Comparison of ENCODE assay signal across 5 cellular contexts in the genomic region with DNA sequence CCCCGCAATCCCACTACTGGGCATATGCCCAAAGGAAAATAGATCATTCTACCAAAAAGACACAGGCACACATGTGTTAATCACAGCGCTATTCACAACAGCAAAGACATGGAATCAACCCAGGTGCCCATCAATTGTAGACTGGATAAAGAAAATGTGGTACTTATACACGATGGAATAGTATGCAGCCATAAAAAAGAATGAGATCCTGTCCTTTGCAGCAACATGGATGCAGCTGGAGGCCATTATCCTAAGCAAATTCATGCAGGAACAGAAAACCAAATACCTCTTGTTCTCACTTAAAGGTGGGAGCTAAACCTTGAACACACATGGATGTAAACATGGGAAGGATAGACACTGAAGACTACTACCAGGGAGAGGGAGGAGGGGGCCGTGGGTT. TPM values are rescaled to one million over a fixed set of nuclear protein-coding genes. Genes with fewer than 3 reads are reported as not detected.
DNase-seq lines count a peak whose midpoint lies in the region; ATAC-seq, FAIRE-seq and TF ChIP-seq lines count a peak whose summit lies in the region.
"Not testable (repeated sequence)": the region's sequence is repeated elsewhere in the genome, so short reads cannot be mapped to it uniquely, and the experiment has no call there.

No MANE protein-coding gene starts in this region.

- CTCF ChIA-PET in HEK293 (lab: Yijun Ruan, JAX); K562 (lab: Yijun Ruan, JAX; ENCODE audit: low intra/inter-chr PET ratio): not testable (repeated sequence)

- H3K79me2 ChIP-seq in K562 (ENCODE audit: control insufficient read depth, insufficient read depth, low read length), result not testable (repeated sequence)

- not testable (repeated sequence) for TF ChIP-seq POLR2A in K562 (conservative IDR thresholded peaks at IDR 0.05)

- H3K27me3 ChIP-seq in BLaER1 treated with 17β-estradiol and CSF1 and Interleukin-3, amounts not matched to agents 10 nM and 100 nM, result not testable (repeated sequence)
- H3K27me3 ChIP-seq in K562 (ENCODE audit: control insufficient read depth in 2 of 2, insufficient read depth in 2 of 2, low read length in 2 of 2), result peaks cover 40 to 68% of the 10 kb centered on the region in 2 experiments

- not testable (repeated sequence) for FAIRE-seq in K562 (lab: Jason Lieb, UNC)

- H4K20me1 ChIP-seq in BLaER1 treated with 17β-estradiol and CSF1 and Interleukin-3, amounts not matched to agents 10 nM and 100 nM; K562 (replicated peaks; ENCODE audit: control insufficient read depth, insufficient read depth, low read length): not testable (repeated sequence)

- H3K4me3 ChIP-seq in BLaER1 treated with 17β-estradiol and CSF1 and Interleukin-3, amounts not matched to agents 10 nM and 100 nM; HEK293 (ENCODE audit: low read depth, low read length); K562: not testable (repeated sequence)

- H3K36me3 Mint-ChIP-seq in CD14-positive monocyte, result not testable (repeated sequence)

- TF ChIP-seq CTCF in CD14-positive monocyte (IDR thresholded peaks at IDR 0.05); HEK293 (tag by site-specific recombination; IDR thresholded peaks at IDR 0.05); K562 (IDR thresholded peaks at IDR 0.05 in 2 of 3, conservative IDR thresholded peaks at IDR 0.05 in 1 of 3; ENCODE audit: insufficient read depth in 2 of 3, low read depth in 1 of 3, low read length in 3 of 3): not testable (repeated sequence)

- H3K27ac ChIP-seq in BLaER1 treated with 17β-estradiol and CSF1 and Interleukin-3, amounts not matched to agents 10 nM and 100 nM, result peak overlapping the region in 10 of 11 experiments; percentile 67 to 83 (median 77); a peak in 17 of 22 replicates
- not testable (repeated sequence) for H3K27ac ChIP-seq in HEK293 (ENCODE audit: extremely low read depth, low read depth, low read length); K562 (ENCODE audit: extremely low read depth, low read depth, low read length)

- H3K36me3 ChIP-seq in BLaER1 treated with 17β-estradiol and CSF1 and Interleukin-3, amounts not matched to agents 10 nM and 100 nM; HEK293 (ENCODE audit: control insufficient read depth in 2 of 2, insufficient read depth in 1 of 2, low read length in 2 of 2); K562 (ENCODE audit: control insufficient read depth, insufficient read depth, low read length): not testable (repeated sequence)

- 0% methylated on average over 4 of the region's 4 CpGs for WGBS in K562 (ENCODE audit: insufficient coverage, low coverage, missing lambda C conversion rate)

- POLR2A ChIA-PET in HEK293 (lab: Yijun Ruan, JAX), result not testable (repeated sequence)
- POLR2A ChIA-PET in K562 (lab: Yijun Ruan, JAX), result interaction anchor here (1.0 kb wide), 1 partner anchor 12 kb away, joined by 5 read pairs; no protein-coding TSS in a partner anchor

- peaks cover 55% of the 10 kb centered on the region for H3K4me1 Mint-ChIP-seq in CD14-positive monocyte

- not testable (repeated sequence) for ATAC-seq in K562

- in situ Hi-C loops in K562 (cut with MboI), result not testable (repeated sequence)

- H3K9me3 Mint-ChIP-seq in CD14-positive monocyte, result not testable (repeated sequence)

- not testable (repeated sequence) for TF ChIP-seq RAD21 in K562 (CRISPR knock-in tag; conservative IDR thresholded peaks at IDR 0.05 in 1 of 2, IDR thresholded peaks at IDR 0.05 in 1 of 2)

- H3K4me1 ChIP-seq in BLaER1 treated with 17β-estradiol and CSF1 and Interleukin-3, amounts not matched to agents 10 nM and 100 nM, result peaks cover 85 to 91% (median 88%) of the 10 kb centered on the region in 10 experiments
- not testable (repeated sequence) for H3K4me1 ChIP-seq in HEK293 (ENCODE audit: control insufficient read depth, insufficient read depth, low read length); K562 (replicated peaks in 1 of 2; ENCODE audit: control insufficient read depth in 2 of 2, insufficient read depth in 2 of 2, low read length in 2 of 2)

- peaks cover 0 to 34% (median 5%) of the 10 kb centered on the region in 11 experiments; a peak in 12 of 22 replicates for H3K9me3 ChIP-seq in BLaER1 treated with 17β-estradiol and CSF1 and Interleukin-3, amounts not matched to agents 10 nM and 100 nM (replicated peaks in 1 of 11)
- not testable (repeated sequence) for H3K9me3 ChIP-seq in HEK293 (ENCODE audit: control insufficient read depth, insufficient read depth, low read depth, low read length); K562 (replicated peaks; ENCODE audit: control insufficient read depth, insufficient read depth, low read depth, low read length)

- not testable (repeated sequence) for H3K4me3 Mint-ChIP-seq in CD14-positive monocyte

- intact Hi-C loops in CD14-positive monocyte (cut with micrococcal nuclease); K562 (cut with micrococcal nuclease); posterior vena cava (cut with DNase I): not testable (repeated sequence)

- not testable (repeated sequence) for TF ChIP-seq EP300 in K562 (IDR thresholded peaks at IDR 0.05; ENCODE audit: low read length)

- H3K27me3 Mint-ChIP-seq in CD14-positive monocyte (ENCODE audit: low read depth in 3 of 3), result peaks cover 2 to 17% (median 9%) of the 10 kb centered on the region in 3 donors

- not testable (repeated sequence) for BruUV-seq in K562 (replicated peaks; lab: Mats Ljungman, UMichigan)

- peak overlapping the region in 5 of 7 donors; percentile 69 to 94 (median 90) for H3K27ac Mint-ChIP-seq in CD14-positive monocyte

- peak overlapping the region in 8 of 11 experiments; percentile 80 to 89 (median 87); a peak in 12 of 22 replicates for H3K4me2 ChIP-seq in BLaER1 treated with 17β-estradiol and CSF1 and Interleukin-3, amounts not matched to agents 10 nM and 100 nM
- H3K4me2 ChIP-seq in K562 (ENCODE audit: insufficient read depth, low read length), result not testable (repeated sequence)

- H3K9ac ChIP-seq in BLaER1 treated with 17β-estradiol and CSF1 and Interleukin-3, amounts not matched to agents 10 nM and 100 nM; K562 (ENCODE audit: insufficient read depth in 1 of 2, low read depth in 2 of 2, low read length in 2 of 2): not testable (repeated sequence)

- DNase-seq in CD14-positive monocyte (ENCODE audit: low spot score); K562 (ENCODE audit: extremely low read depth in 1 of 4, low spot score in 3 of 4): not testable (repeated sequence)
- peak; percentile 15 for DNase-seq in posterior vena cava (ENCODE audit: low spot score)

- not testable (repeated sequence) for H3K9me1 ChIP-seq in K562 (ENCODE audit: control insufficient read depth, insufficient read depth, low read length)

- H2AFZ ChIP-seq in K562 (ENCODE audit: low read depth, low read length), result not testable (repeated sequence)

TF ChIP-seq in HEK293, 187 proteins besides CTCF, POLR2A, EP300 and RAD21 (continues in another document):
- TF ChIP-seq ZNF146 (tag by site-specific recombination; IDR thresholded peaks at IDR 0.05), result peak; percentile 92

TF ChIP-seq in K562, 482 proteins besides CTCF, POLR2A, EP300 and RAD21 (continues in another document):
- peak; percentile 26 for TF ChIP-seq RBM25 (IDR thresholded peaks at IDR 0.05; ENCODE audit: low read depth, low read length, severe bottlenecking)

RNA-seq across cellular contexts. Expression of a gene that starts 38.2 kb away (rescaled TPM):
- polyA plus RNA-seq in CD14-positive monocyte, result 1,000 to 10,000 TPM; 1,132 to 1,312 TPM
- 142 and 234 TPM in 2 replicates for total RNA-seq in K562 (2011; cell fraction: chromatin; rRNA removed; ENCODE audit: low replicate concordance)
- total RNA-seq in K562 (2011; cell fraction: nucleolus; rRNA removed), result 377 and 464 TPM in 2 replicates
- 382 and 397 TPM in 2 replicates for total RNA-seq in K562 (2011; cell fraction: nucleoplasm; rRNA removed)
- total RNA-seq in K562 (2014; rRNA removed), result 941 and 994 TPM in 2 replicates
- 526 and 685 TPM in 2 replicates for total RNA-seq in K562 (2014; rRNA removed; fragmentation: Illumina TruSeq; extraction: Trizol)
- total RNA-seq in K562 (2015; rRNA removed; fragmentation: Illumina TruSeq; extraction: Trizol), result 613 and 651 TPM in 2 replicates
- total RNA-seq in K562 (2021), result 827 and 832 TPM in 2 replicates
- 1,032 and 1,039 TPM in 2 replicates for polyA plus RNA-seq in K562 (2011; rRNA removed)
- 957 and 1,096 TPM in 2 replicates for polyA plus RNA-seq in K562 (2011; cell fraction: cytosol; rRNA removed)
- polyA plus RNA-seq in K562 (2011; cell fraction: nucleus; rRNA removed), result 594 and 697 TPM in 2 replicates
- 796 and 1,103 TPM in 2 replicates for polyA plus RNA-seq in K562 (2012)
- 1,040 and 1,078 TPM in 2 replicates for polyA plus RNA-seq in K562 (2014; fragmentation: Illumina TruSeq; extraction: Trizol)
- polyA plus RNA-seq in K562 (2014; fragmentation: Nextera tagmentation; extraction: Ambion mirVana), result 1,000 to 10,000 TPM; 1,936 to 2,356 TPM
- 1,078 and 1,164 TPM in 2 replicates for polyA plus RNA-seq in K562 (2014; rRNA removed)
- 533 and 536 TPM in 2 replicates for polyA minus RNA-seq in K562 (2011; rRNA and poly(A)+ RNA removed)
- polyA minus RNA-seq in K562 (2011; cell fraction: cytosol; rRNA and poly(A)+ RNA removed), result 193 and 209 TPM in 2 replicates
- polyA minus RNA-seq in K562 (2011; cell fraction: nucleus; rRNA and poly(A)+ RNA removed), result 68.0 and 114 TPM in 2 replicates
- 100 to 1,000 TPM; 273 to 322 TPM for total RNA-seq in posterior vena cava

RNA-seq across cellular contexts. Expression of a gene that starts 38.3 kb away (rescaled TPM):
- polyA plus RNA-seq in CD14-positive monocyte (10 to 100 TPM; 28.2 to 30.0 TPM), K562 (2011; rRNA removed) (45.2 and 54.7 TPM in 2 replicates), K562 (2014; fragmentation: Illumina TruSeq; extraction: Trizol) (32.7 and 39.8 TPM in 2 replicates), K562 (2014; fragmentation: Nextera tagmentation; extraction: Ambion mirVana) (10 to 100 TPM; 11.4 to 14.0 TPM), K562 (2014; rRNA removed) (61.7 and 69.1 TPM in 2 replicates)
- total RNA-seq in K562 (2011; cell fraction: chromatin; rRNA removed; ENCODE audit: low replicate concordance), result 39.0 and 71.6 TPM in 2 replicates
- 55.5 and 57.1 TPM in 2 replicates for total RNA-seq in K562 (2011; cell fraction: nucleolus; rRNA removed)
- 52.4 and 64.5 TPM in 2 replicates for total RNA-seq in K562 (2011; cell fraction: nucleoplasm; rRNA removed)
- total RNA-seq in K562 (2014; rRNA removed) (81.8 and 86.4 TPM in 2 replicates), K562 (2014; rRNA removed; fragmentation: Illumina TruSeq; extraction: Trizol) (36.4 and 48.6 TPM in 2 replicates), K562 (2015; rRNA removed; fragmentation: Illumina TruSeq; extraction: Trizol) (49.9 and 56.4 TPM in 2 replicates), K562 (2021) (60.8 and 71.9 TPM in 2 replicates), posterior vena cava (10 to 100 TPM; 17.4 to 19.4 TPM)
- polyA plus RNA-seq in K562 (2011; cell fraction: cytosol; rRNA removed), result 64.7 and 82.3 TPM in 2 replicates
- polyA plus RNA-seq in K562 (2011; cell fraction: nucleus; rRNA removed), result 50.0 and 69.2 TPM in 2 replicates
- polyA plus RNA-seq in K562 (2012), result 35.1 and 36.5 TPM in 2 replicates
- polyA minus RNA-seq in K562 (2011; rRNA and poly(A)+ RNA removed), result 35.1 and 58.8 TPM in 2 replicates
- 45.7 and 51.0 TPM in 2 replicates for polyA minus RNA-seq in K562 (2011; cell fraction: cytosol; rRNA and poly(A)+ RNA removed)
- 26.1 and 37.0 TPM in 2 replicates for polyA minus RNA-seq in K562 (2011; cell fraction: nucleus; rRNA and poly(A)+ RNA removed)
